In the genomic region with DNA sequence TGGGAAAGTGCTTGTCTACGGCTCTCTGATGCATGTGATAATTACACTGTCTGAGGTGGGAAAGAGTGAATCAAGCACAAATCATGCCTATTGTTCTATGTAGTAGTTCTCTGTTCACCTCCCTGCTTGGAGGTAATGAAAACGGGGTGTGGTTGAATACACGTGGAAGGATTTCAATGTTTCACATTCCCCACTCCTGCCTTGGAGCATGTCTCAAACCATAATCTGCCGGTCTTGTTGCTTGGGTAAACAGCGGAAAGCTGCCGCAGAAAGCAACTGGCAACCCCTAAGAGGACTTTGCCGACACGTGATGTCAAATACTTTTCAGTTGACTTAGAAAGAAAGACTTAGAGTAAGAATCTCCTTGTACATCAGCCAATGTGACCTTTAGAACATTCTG, we compare ENCODE assay signal across 1 cellular context.
TF ChIP-seq lines count a peak whose summit lies in the region.

No MANE protein-coding gene starts in this region.

TF ChIP-seq in SK-N-SH, 30 proteins besides CTCF, POLR2A, EP300 and RAD21 (continued from another document):
- TF ChIP-seq TEAD4 (IDR thresholded peaks at IDR 0.05; ENCODE audit: borderline replicate concordance, insufficient read depth) (no peak), FOXM1 (IDR thresholded peaks at IDR 0.05; ENCODE audit: low read depth) (no peak), RFX5 (IDR thresholded peaks at IDR 0.05; ENCODE audit: low read length) (no peak), YY1 (IDR thresholded peaks at IDR 0.05; ENCODE audit: low read depth) (no peak), SMC3 (IDR thresholded peaks at IDR 0.05; ENCODE audit: low read depth, low read length) (no peak)
